In the genomic region with DNA sequence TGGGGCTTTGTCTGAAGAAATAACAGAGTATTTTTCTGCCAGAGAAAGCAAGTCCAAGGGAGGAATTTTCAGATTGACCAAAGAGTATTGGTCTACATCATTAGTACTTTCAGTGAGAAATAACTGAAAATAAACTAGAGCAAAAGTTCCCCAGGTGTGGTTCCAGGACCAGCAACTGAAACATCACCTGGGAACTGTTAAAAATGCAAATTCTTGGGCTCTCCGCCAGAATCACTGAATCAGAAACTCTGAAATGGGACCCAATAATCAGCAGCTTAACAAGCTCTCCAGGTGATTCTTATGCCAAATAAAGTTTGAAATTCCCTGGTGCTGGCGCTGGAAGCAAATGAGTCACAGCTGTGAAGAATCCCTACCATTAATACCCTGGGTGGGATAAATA, we compare ENCODE assay signal across 12 cellular contexts. TPM values are rescaled to one million over a fixed set of nuclear protein-coding genes. Genes with fewer than 3 reads are reported as not detected.
A peak's percentile ranks its signal among the peaks of the same experiment; 100 is the strongest.
DNase-seq lines count a peak whose midpoint lies in the region; ATAC-seq and TF ChIP-seq lines count a peak whose summit lies in the region.
"Had no signal": no experiment of that assay in that cellular context is flagged by ENCODE, and none has a peak within 500 bp of the region (broad histone marks: within the 10 kb centered on the region; RNA-seq: fewer than 3 reads in every experiment).

No MANE protein-coding gene starts in this region.

- CTCF ChIA-PET in T-cell (lab: Charles Lee), result interaction anchor here in 1 of 2 donors (1.0 kb wide), 1 partner anchor 193 kb away, joined by 3 read pairs; no protein-coding TSS in a partner anchor

- no peak for DNase-seq in activated T-cell treated with anti-CD3 and anti-CD28 coated beads, Interleukin-2, amount 50 U/mL, for 24 hours
- DNase-seq in activated T-cell treated with anti-CD3 and anti-CD28 coated beads, Interleukin-2, amount 50 U/mL, for 48 hours, result no peak
- DNase-seq in T-cell (no peak), spleen (no peak), NCI-H510A (lab: John Stamatoyannopoulos, UW) (no peak), GM19238 (ENCODE audit: insufficient read length, low spot score) (no peak)
- DNase-seq: activated CD4-positive, alpha-beta T cell treated with anti-CD3 and anti-CD28 coated beads for 1 hour; GM23248; testis had no signal

- no peak for TF ChIP-seq POLR2A in spleen (IDR thresholded peaks at IDR 0.05)

- H3K9me3 ChIP-seq in spleen, result peaks cover 0 to 6% (median 0%) of the 10 kb centered on the region in 8 donors
- H3K9me3 ChIP-seq: right atrium auricular region, testis had no signal

- H3K27ac ChIP-seq in spleen, result peak overlapping the region in 5 of 8 donors; percentile 10 to 80 (median 34)
- H3K27ac ChIP-seq: GM23248, right atrium auricular region, testis had no signal

- peaks cover 31% of the 10 kb centered on the region for H3K36me3 Mint-ChIP-seq in activated T-cell treated with anti-CD3 and anti-CD28 coated beads, Interleukin-2, amount 50 U/mL, for 24 hours (ENCODE audit: low read depth)
- no peaks in the 10 kb centered on the region for H3K36me3 Mint-ChIP-seq in T-cell

- POLR2A ChIA-PET in T-cell (lab: Charles Lee), result no interaction called here

- H3K4me1 ChIP-seq in spleen, result peaks cover 0 to 6% (median 0%) of the 10 kb centered on the region in 6 donors
- H3K4me1 ChIP-seq: right atrium auricular region, testis had no signal

- peaks cover 3% of the 10 kb centered on the region for H3K27me3 Mint-ChIP-seq in activated T-cell treated with anti-CD3 and anti-CD28 coated beads, Interleukin-2, amount 50 U/mL, for 24 hours
- peaks cover 5% of the 10 kb centered on the region in 2 donors for H3K27me3 Mint-ChIP-seq in T-cell

- peaks cover 58% of the 10 kb centered on the region for H3K4me1 Mint-ChIP-seq in activated T-cell treated with anti-CD3 and anti-CD28 coated beads, Interleukin-2, amount 50 U/mL, for 24 hours (ENCODE audit: low read depth)
- peaks cover 25 to 49% (median 38%) of the 10 kb centered on the region in 3 donors for H3K4me1 Mint-ChIP-seq in T-cell

- intact Hi-C loops in spleen (cut with DNase I; ENCODE audit: low total_unique reads), result no loop called here

- H3K27ac Mint-ChIP-seq in activated T-cell treated with anti-CD3 and anti-CD28 coated beads, Interleukin-2, amount 50 U/mL, for 24 hours, result peak overlapping the region; percentile 87
- peak overlapping the region; percentile 83 to 88 for H3K27ac Mint-ChIP-seq in T-cell

- peak; percentile 61 for ATAC-seq in HG02973 (IDR thresholded peaks at IDR 0.05; ENCODE audit: unreplicated experiment)
- no peak for ATAC-seq in T-cell (replicated peaks in 1 of 4)
- no peak for ATAC-seq in GM18873 (IDR thresholded peaks at IDR 0.05; ENCODE audit: low FRiP score, unreplicated experiment)

- no peaks in the 10 kb centered on the region for H3K36me3 ChIP-seq in spleen
- H3K36me3 ChIP-seq: right atrium auricular region had no signal

- no peaks in the 10 kb centered on the region for H3K9me3 Mint-ChIP-seq in activated T-cell treated with anti-CD3 and anti-CD28 coated beads, Interleukin-2, amount 50 U/mL, for 24 hours
- peaks cover 0 to 7% (median 4%) of the 10 kb centered on the region in 3 donors for H3K9me3 Mint-ChIP-seq in T-cell

- H3K27me3 ChIP-seq in spleen (replicated peaks in 1 of 7), result no peaks in the 10 kb centered on the region
- H3K27me3 ChIP-seq: right atrium auricular region, testis had no signal

- no peak overlapping the region for H3K4me3 ChIP-seq in spleen
- H3K4me3 ChIP-seq: GM23248, right atrium auricular region, testis had no signal

- TF ChIP-seq CTCF in spleen (IDR thresholded peaks at IDR 0.05 in 8 of 11, conservative IDR thresholded peaks at IDR 0.05 in 3 of 11), result no peak

- H3K4me3 Mint-ChIP-seq in activated T-cell treated with anti-CD3 and anti-CD28 coated beads, Interleukin-2, amount 50 U/mL, for 24 hours, result peak overlapping the region; percentile 65
- peak overlapping the region; percentile 41 to 72 (median 60) for H3K4me3 Mint-ChIP-seq in T-cell

- 66 to 83% (median 71%) methylated on average over 2 of the region's 2 CpGs for WGBS in spleen, 5 donors

RNA-seq across cellular contexts. Expression of gene EIF2S3B, which starts 52.1 kb away (rescaled TPM):
- total RNA-seq in T-cell (1 to 10 TPM in 2 of 5 donors, under 1 TPM in 3; 0.28 to 3.9 (median 0.63) TPM), spleen (1 to 10 TPM in 3 of 7 donors, under 1 TPM in 4; 0.79 to 1.8 (median 0.95) TPM)
- under 1 TPM; 0.33 to 0.96 (median 0.39) TPM for polyA plus RNA-seq in spleen
- total RNA-seq: right atrium auricular region had no signal

RNA-seq across cellular contexts. Expression of gene MAGOHB, which starts 55.6 kb away (rescaled TPM):
- 10 to 100 TPM; 11.6 to 22.9 (median 20.3) TPM for total RNA-seq in T-cell
- total RNA-seq in spleen, result 10 to 100 TPM; 12.6 to 24.7 (median 19.5) TPM
- polyA plus RNA-seq in spleen, result 10 to 100 TPM; 16.7 to 27.1 (median 22.7) TPM
